ENCODE assay signal across 1 cellular context in the genomic region with DNA sequence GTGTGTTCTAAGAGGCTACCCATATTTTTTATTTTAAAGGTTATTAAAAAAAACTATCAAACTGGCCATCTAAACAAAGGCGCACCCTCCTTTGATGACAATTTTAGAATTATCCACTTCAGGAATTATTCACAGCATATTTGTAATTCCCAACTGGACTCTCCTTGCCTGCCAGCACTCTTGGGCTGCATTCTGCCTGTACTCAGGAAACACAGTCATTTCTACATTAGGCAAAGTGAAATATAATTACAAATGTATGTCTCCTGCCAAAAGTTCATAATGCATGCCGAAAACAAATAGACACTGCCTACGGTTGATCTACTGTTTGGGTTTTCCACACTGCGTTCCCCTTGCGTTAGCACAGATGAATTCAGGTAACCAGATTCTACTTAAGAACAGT.
TF ChIP-seq lines count a peak whose summit lies in the region.

No MANE protein-coding gene starts in this region.

TF ChIP-seq in SK-N-SH treated with all-trans-retinoic acid at 6 μM for 48 hours, 23 proteins besides CTCF, POLR2A, EP300 and RAD21 (continued from another document):
- TF ChIP-seq, protein P1, sequence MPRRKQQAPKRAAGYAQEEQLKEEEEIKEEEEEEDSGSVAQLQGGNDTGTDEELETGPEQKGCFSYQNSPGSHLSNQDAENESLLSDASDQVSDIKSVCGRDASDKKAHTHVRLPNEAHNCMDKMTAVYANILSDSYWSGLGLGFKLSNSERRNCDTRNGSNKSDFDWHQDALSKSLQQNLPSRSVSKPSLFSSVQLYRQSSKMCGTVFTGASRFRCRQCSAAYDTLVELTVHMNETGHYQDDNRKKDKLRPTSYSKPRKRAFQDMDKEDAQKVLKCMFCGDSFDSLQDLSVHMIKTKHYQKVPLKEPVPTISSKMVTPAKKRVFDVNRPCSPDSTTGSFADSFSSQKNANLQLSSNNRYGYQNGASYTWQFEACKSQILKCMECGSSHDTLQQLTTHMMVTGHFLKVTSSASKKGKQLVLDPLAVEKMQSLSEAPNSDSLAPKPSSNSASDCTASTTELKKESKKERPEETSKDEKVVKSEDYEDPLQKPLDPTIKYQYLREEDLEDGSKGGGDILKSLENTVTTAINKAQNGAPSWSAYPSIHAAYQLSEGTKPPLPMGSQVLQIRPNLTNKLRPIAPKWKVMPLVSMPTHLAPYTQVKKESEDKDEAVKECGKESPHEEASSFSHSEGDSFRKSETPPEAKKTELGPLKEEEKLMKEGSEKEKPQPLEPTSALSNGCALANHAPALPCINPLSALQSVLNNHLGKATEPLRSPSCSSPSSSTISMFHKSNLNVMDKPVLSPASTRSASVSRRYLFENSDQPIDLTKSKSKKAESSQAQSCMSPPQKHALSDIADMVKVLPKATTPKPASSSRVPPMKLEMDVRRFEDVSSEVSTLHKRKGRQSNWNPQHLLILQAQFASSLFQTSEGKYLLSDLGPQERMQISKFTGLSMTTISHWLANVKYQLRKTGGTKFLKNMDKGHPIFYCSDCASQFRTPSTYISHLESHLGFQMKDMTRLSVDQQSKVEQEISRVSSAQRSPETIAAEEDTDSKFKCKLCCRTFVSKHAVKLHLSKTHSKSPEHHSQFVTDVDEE (CRISPR knock-in tag; IDR thresholded peaks at IDR 0.05): 0 out of 2 replicates have a peak, but pooled peaks have one; percentile 36
TF ChIP-seq in SK-N-SH treated with all-trans-retinoic acid at 6 μM for 48 hours: peak in this region for 2.
